ENCODE assay signal across 26 cellular contexts in genomic region chr16:60031751-60032150, GRCh38.
"Had no signal": no experiment of that assay in that cellular context is flagged by ENCODE, and none has a peak within 500 bp of the region (broad histone marks: within the 10 kb centered on the region; RNA-seq: fewer than 3 reads in every experiment).

No MANE protein-coding gene starts in this region.

- H3K4me1 ChIP-seq: adrenal gland, ascending aorta, breast epithelium, esophagus muscularis mucosa, heart left ventricle, sigmoid colon, vagina had no signal

- H3K4me3 Mint-ChIP-seq: activated CD4-positive, alpha-beta memory T cell treated with anti-CD3 and anti-CD28 coated beads, Interleukin-2, amount 10 ng/mL, durations not matched to agents 7 days and 5 days; activated CD4-positive, alpha-beta T cell treated with anti-CD3 and anti-CD28 coated beads, Interleukin-2, amount 10 ng/mL, durations not matched to agents 24 days and 14 days; activated T-helper 1 cell treated with anti-CD3 and anti-CD28 coated beads, Interleukin-12 subunit alpha, Interleukin-12 subunit beta, Interleukin-2, Interleukin-4 antibody, amounts not matched to agents 30 ng/mL and 10 ng/mL and 1 ng/mL, durations not matched to agents 14 hours and 24 hours and 36 hours; central memory CD8-positive, alpha-beta T cell; naive B cell; type B pancreatic cell had no signal

- H3K36me3 Mint-ChIP-seq: activated naive CD4-positive, alpha-beta T cell treated with anti-CD3 and anti-CD28 coated beads, Interleukin-2, amount 50 U/mL, for 72 hours; naive B cell; type B pancreatic cell had no signal

- H3K27me3 Mint-ChIP-seq: activated CD4-positive, alpha-beta memory T cell treated with anti-CD3 and anti-CD28 coated beads, Interleukin-2, amount 10 ng/mL, durations not matched to agents 7 days and 5 days; activated CD4-positive, alpha-beta T cell treated with anti-CD3 and anti-CD28 coated beads, Interleukin-2, amount 10 ng/mL, durations not matched to agents 24 days and 14 days; central memory CD8-positive, alpha-beta T cell; naive B cell; type B pancreatic cell had no signal

- H3K9me3 Mint-ChIP-seq: activated CD4-positive, alpha-beta T cell treated with anti-CD3 and anti-CD28 coated beads, Interleukin-2, amount 10 ng/mL, durations not matched to agents 24 days and 14 days; type B pancreatic cell had no signal

- H3K4me1 Mint-ChIP-seq: activated CD4-positive, alpha-beta memory T cell treated with anti-CD3 and anti-CD28 coated beads, Interleukin-2, amount 10 ng/mL, durations not matched to agents 7 days and 5 days; activated CD4-positive, alpha-beta T cell treated with anti-CD3 and anti-CD28 coated beads, Interleukin-2, amount 10 ng/mL, durations not matched to agents 24 days and 14 days; central memory CD8-positive, alpha-beta T cell; naive B cell had no signal

- ATAC-seq: activated CD4-positive, CD25-positive, alpha-beta regulatory T cell treated with anti-CD3 and anti-CD28 coated beads, Interleukin-2, amount 50 U/mL, for 24 hours; activated naive CD4-positive, alpha-beta T cell treated with anti-CD3 and anti-CD28 coated beads, Interleukin-2, amount 50 U/mL, for 72 hours; heart left ventricle; left colon; mucosa of descending colon had no signal

- H3K36me3 ChIP-seq: adrenal gland, ascending aorta, breast epithelium, esophagus muscularis mucosa, heart left ventricle, sigmoid colon, thoracic aorta, vagina had no signal

- H3K9me3 ChIP-seq: adrenal gland, thoracic aorta, vagina had no signal

- H3K27ac ChIP-seq: adrenal gland, ascending aorta, breast epithelium, coronary artery, esophagus muscularis mucosa, heart left ventricle, sigmoid colon, thoracic aorta, vagina, VCaP had no signal

- H3K27me3 ChIP-seq: adrenal gland, ascending aorta, breast epithelium, esophagus muscularis mucosa, heart left ventricle, sigmoid colon, vagina had no signal

- H3K4me3 ChIP-seq: adrenal gland, ascending aorta, breast epithelium, coronary artery, esophagus muscularis mucosa, heart left ventricle, mucosa of descending colon, sigmoid colon, thoracic aorta, vagina had no signal

- H3K27ac Mint-ChIP-seq: activated CD4-positive, alpha-beta memory T cell treated with anti-CD3 and anti-CD28 coated beads, Interleukin-2, amount 10 ng/mL, durations not matched to agents 7 days and 5 days; activated CD4-positive, alpha-beta T cell treated with anti-CD3 and anti-CD28 coated beads, Interleukin-2, amount 10 ng/mL, durations not matched to agents 24 days and 14 days; activated naive CD4-positive, alpha-beta T cell treated with anti-CD3 and anti-CD28 coated beads, Interleukin-2, amount 50 U/mL, for 72 hours; activated T-helper 1 cell treated with anti-CD3 and anti-CD28 coated beads, Interleukin-12 subunit alpha, Interleukin-12 subunit beta, Interleukin-2, Interleukin-4 antibody, amounts not matched to agents 30 ng/mL and 10 ng/mL and 1 ng/mL, durations not matched to agents 14 hours and 24 hours and 36 hours; naive B cell; type B pancreatic cell had no signal

- DNase-seq: activated CD4-positive, alpha-beta memory T cell treated with anti-CD3 and anti-CD28 coated beads, Interleukin-2, amount 10 ng/mL, durations not matched to agents 7 days and 5 days; activated CD4-positive, alpha-beta T cell treated with anti-CD3 and anti-CD28 coated beads, Interleukin-2, amount 10 ng/mL, durations not matched to agents 24 days and 14 days; activated gamma-delta T cell treated with Interleukin-2 at 50 U/mL for 16 hours; adrenal gland; heart left ventricle; left colon; mesendoderm; mucosa of descending colon; naive B cell; occipital lobe; posterior cingulate gyrus; sigmoid colon; stimulated activated CD4-positive, alpha-beta T cell treated with anti-CD3 and anti-CD28 coated beads, Interleukin-2, amount 100 ng/mL, for 48 hours; stimulated activated naive CD4-positive, alpha-beta T cell had no signal
